Comparison of ENCODE assay signal across 8 cellular contexts in genomic region chr1:41240806-41241747, GRCh38. TPM values are rescaled to one million over a fixed set of nuclear protein-coding genes. Genes with fewer than 3 reads are reported as not detected.
DNase-seq lines count a peak whose midpoint lies in the region; ATAC-seq and TF ChIP-seq lines count a peak whose summit lies in the region.

No MANE protein-coding gene starts in this region.

- peaks cover 5 to 23% of the 10 kb centered on the region in 2 donors for H3K4me1 ChIP-seq in lung (ENCODE audit: control insufficient read depth in 2 of 2, insufficient read depth in 2 of 2, low read length in 2 of 2)

- H3K27me3 ChIP-seq in H7 (ENCODE audit: control insufficient read depth, insufficient read depth, low read length) (peaks cover 5% of the 10 kb centered on the region; the same call in 1 of the 2 replicates), lung (ENCODE audit: control insufficient read depth, insufficient read depth) (no peaks in the 10 kb centered on the region)

- DNase-seq in H7, result peak; percentile 84
- DNase-seq in MV-4-11 (lab: John Stamatoyannopoulos, UW), result peak; percentile 82
- peak; percentile 22 to 41 for DNase-seq in activated CD4-positive, alpha-beta T cell treated with anti-CD3 and anti-CD28 coated beads for 4 hours
- DNase-seq in dermis blood vessel endothelial cell, result peak; percentile 55
- DNase-seq in lung (ENCODE audit: low spot score), result peak; percentile 39
- DNase-seq in stimulated activated CD4-positive, alpha-beta T cell treated with anti-CD3 and anti-CD28 coated beads, TNF-alpha, amount 100 ng/mL, for 4 hours (ENCODE audit: low read depth in 3 of 3), result peak in 2 of 3 experiments; percentile 20 to 31
- no peak for DNase-seq in NCI-H1694 (lab: John Stamatoyannopoulos, UW)

- peak; percentile 74 for ATAC-seq in lung (ENCODE audit: insufficient read depth, low FRiP score)

- H3K9me3 ChIP-seq in lung (ENCODE audit: control insufficient read depth in 2 of 2, insufficient read depth in 1 of 2, low read length in 1 of 2), result no peaks in the 10 kb centered on the region

- TF ChIP-seq CTCF in lung (IDR thresholded peaks at IDR 0.05; ENCODE audit: control extremely low read depth, extremely low read depth), result no peak

- peak overlapping the region; percentile 98 to 100 for H3K27ac ChIP-seq in lung (ENCODE audit: low read depth in 1 of 2, low read length in 1 of 2)

- WGBS in lung, 2 donors, result 2 to 3% methylated on average over 53 to 57 of the region's 57 CpGs

- H3K4me3 ChIP-seq in GM08714 (ENCODE audit: low read length) (peak overlapping the region; percentile 96), H7 (ENCODE audit: insufficient read depth, low read depth, low read length) (peak overlapping the region; percentile 72), lung (peak overlapping the region; percentile 93)

- H3K36me3 ChIP-seq in H7 (replicated peaks; ENCODE audit: control insufficient read depth, insufficient read depth, low read length) (no peaks in the 10 kb centered on the region), lung (ENCODE audit: control insufficient read depth in 2 of 2, insufficient read depth in 2 of 2, low read length in 2 of 2) (no peaks in the 10 kb centered on the region)

RNA-seq across cellular contexts. Expression of gene SCMH1, which starts 1.0 kb away (rescaled TPM):
- total RNA-seq in H7 (2014; rRNA removed; shearing (Covaris generic)), result 21.1 and 27.1 TPM in 2 replicates
- total RNA-seq in dermis blood vessel endothelial cell (14.8 and 16.0 TPM in 2 replicates), lung (10 to 100 TPM; 30.6 to 43.5 TPM)
- polyA plus RNA-seq in lung, result 10 to 100 TPM; 20.7 to 27.1 TPM
